ENCODE assay signal across 8 cellular contexts in genomic region chr13:42048625-42049453, GRCh38. TPM values are rescaled to one million over a fixed set of nuclear protein-coding genes. Genes with fewer than 3 reads are reported as not detected.
DNase-seq lines count a peak whose midpoint lies in the region; ATAC-seq lines count a peak whose summit lies in the region.

TSS of gene DGKH (plus strand) at chr13:42048648. CDS start at chr13:42048774, 126 bp downstream.

- H3K27ac ChIP-seq in effector memory CD4-positive, alpha-beta T cell (ENCODE audit: insufficient read depth, low read length, poor library complexity, severe bottlenecking): peak within 1 kb of the TSS; percentile 54

- H3K9me3 ChIP-seq in effector memory CD4-positive, alpha-beta T cell (ENCODE audit: control insufficient read depth, low read length): no peaks in the 10 kb centered on the region

- CTCF ChIA-PET in activated CD8-positive, alpha-beta T cell treated with anti-CD3 and anti-CD28 coated beads, Interleukin-2, amount 10 ng/mL, durations not matched to agents 7 days and 5 days (lab: Charles Lee): interaction anchor here (0.9 kb wide), 1 partner anchor 65 kb away, joined by 3 read pairs; no protein-coding TSS in a partner anchor

- peak within 1 kb of the TSS; percentile 85 for H3K27ac Mint-ChIP-seq in activated CD8-positive, alpha-beta T cell treated with anti-CD3 and anti-CD28 coated beads, Interleukin-2, amount 10 ng/mL, durations not matched to agents 7 days and 5 days

- no peaks in the 10 kb centered on the region for H3K36me3 ChIP-seq in effector memory CD4-positive, alpha-beta T cell (ENCODE audit: control insufficient read depth, insufficient read depth, low read length)

- H3K4me1 ChIP-seq in effector memory CD4-positive, alpha-beta T cell (ENCODE audit: control insufficient read depth, insufficient read depth, low read length, poor library complexity, severe bottlenecking): peaks cover 5% of the 10 kb centered on the region

- DNase-seq in AG08396 (ENCODE audit: low spot score) (peak; percentile 95), NCI-H526 treated with DMSO at 0.1 percent for 48 hours (lab: John Stamatoyannopoulos, UW) (peak; percentile 79), lung microvascular endothelial cell (ENCODE audit: low read depth in 2 of 2) (peak; percentile 71 to 76)
- peak; percentile 68 for DNase-seq in activated CD8-positive, alpha-beta T cell treated with anti-CD3 and anti-CD28 coated beads, Interleukin-2, amount 10 ng/mL, durations not matched to agents 7 days and 5 days
- peak; percentile 57 to 63 (median 62) for DNase-seq in effector memory CD4-positive, alpha-beta T cell
- DNase-seq in stimulated activated CD4-positive, alpha-beta T cell treated with anti-CD3 and anti-CD28 coated beads, TNF-alpha, amount 100 ng/mL, for 48 hours (ENCODE audit: low read depth in 3 of 3): peak; percentile 32 to 67 (median 35)

- H3K9me3 Mint-ChIP-seq in activated CD8-positive, alpha-beta T cell treated with anti-CD3 and anti-CD28 coated beads, Interleukin-2, amount 10 ng/mL, durations not matched to agents 7 days and 5 days (ENCODE audit: insufficient read depth): no peaks in the 10 kb centered on the region

- H3K4me3 ChIP-seq in effector memory CD4-positive, alpha-beta T cell (ENCODE audit: insufficient read depth, low read depth, low read length, poor library complexity, severe bottlenecking): peak within 1 kb of the TSS; percentile 88

- peak within 1 kb of the TSS; percentile 89 for H3K4me3 Mint-ChIP-seq in activated CD8-positive, alpha-beta T cell treated with anti-CD3 and anti-CD28 coated beads, Interleukin-2, amount 10 ng/mL, durations not matched to agents 7 days and 5 days

- H3K36me3 Mint-ChIP-seq in activated CD8-positive, alpha-beta T cell treated with anti-CD3 and anti-CD28 coated beads, Interleukin-2, amount 10 ng/mL, durations not matched to agents 7 days and 5 days (ENCODE audit: low read depth): peaks cover 22% of the 10 kb centered on the region

- peaks cover 2% of the 10 kb centered on the region for H3K27me3 Mint-ChIP-seq in activated CD8-positive, alpha-beta T cell treated with anti-CD3 and anti-CD28 coated beads, Interleukin-2, amount 10 ng/mL, durations not matched to agents 7 days and 5 days (ENCODE audit: low read depth)

- H3K27me3 ChIP-seq in effector memory CD4-positive, alpha-beta T cell (replicated peaks; ENCODE audit: control insufficient read depth, insufficient read depth, low read length, poor library complexity, severe bottlenecking): no peaks in the 10 kb centered on the region

- POLR2A ChIA-PET in activated CD8-positive, alpha-beta T cell treated with anti-CD3 and anti-CD28 coated beads, Interleukin-2, amount 10 ng/mL, durations not matched to agents 7 days and 5 days (lab: Charles Lee): interaction anchor here (0.6 to 1.3 kb wide), 5 partner anchors 7 to 584 kb away, joined by 3 to 4 read pairs (median 4); no protein-coding TSS in a partner anchor

- ATAC-seq in GM18867 (IDR thresholded peaks at IDR 0.05; ENCODE audit: unreplicated experiment) (peak; percentile 58), HG03103 (IDR thresholded peaks at IDR 0.05; ENCODE audit: low read depth, unreplicated experiment) (peak; percentile 35)
- peak; percentile 73 for ATAC-seq in activated CD8-positive, alpha-beta T cell treated with anti-CD3 and anti-CD28 coated beads, Interleukin-2, amount 10 ng/mL, durations not matched to agents 7 days and 5 days

- peaks cover 34% of the 10 kb centered on the region for H3K4me1 Mint-ChIP-seq in activated CD8-positive, alpha-beta T cell treated with anti-CD3 and anti-CD28 coated beads, Interleukin-2, amount 10 ng/mL, durations not matched to agents 7 days and 5 days (ENCODE audit: low read depth)

RNA-seq across cellular contexts. Expression of gene DGKH, which starts in this region (rescaled TPM):
- total RNA-seq in activated CD8-positive, alpha-beta T cell treated with anti-CD3 and anti-CD28 coated beads, Interleukin-2, amount 10 ng/mL, durations not matched to agents 7 days and 5 days: 10 to 100 TPM; 20.3 to 20.7 TPM
- 9.8 and 16.7 TPM in 2 replicates for total RNA-seq in lung microvascular endothelial cell

Comparison
In these comparisons a context has a peak if more than half of its experiments do, and no peak if none do; other contexts are left out.
1. Peak in every context shown above with its lines: DNase-seq, ATAC-seq, H3K4me3 ChIP-seq and H3K27ac ChIP-seq.
2. DNase-seq: peak in every context shown above with its lines; median percentile 95 in AG08396; 79 in NCI-H526 treated with DMSO at 0.1 percent for 48 hours; 74 in lung microvascular endothelial cell; 68 in activated CD8-positive, alpha-beta T cell treated with anti-CD3 and anti-CD28 coated beads, Interleukin-2, amount 10 ng/mL, durations not matched to agents 7 days and 5 days; 62 in effector memory CD4-positive, alpha-beta T cell; 35 in stimulated activated CD4-positive, alpha-beta T cell treated with anti-CD3 and anti-CD28 coated beads, TNF-alpha, amount 100 ng/mL, for 48 hours.